In genomic region chr9:131630206-131630831, GRCh38 we compare ENCODE assay signal across 9 cellular contexts.
A peak's percentile ranks its signal among the peaks of the same experiment; 100 is the strongest.
DNase-seq lines count a peak whose midpoint lies in the region; ATAC-seq and TF ChIP-seq lines count a peak whose summit lies in the region.
"Had no signal": no experiment of that assay in that cellular context is flagged by ENCODE, and none has a peak within 500 bp of the region (broad histone marks: within the 10 kb centered on the region; RNA-seq: fewer than 3 reads in every experiment).

No MANE protein-coding gene starts in this region.

- TF ChIP-seq POLR2A in esophagus squamous epithelium (IDR thresholded peaks at IDR 0.05) = no peak

- H3K36me3 ChIP-seq in esophagus squamous epithelium (peaks cover 0 to 71% (median 5%) of the 10 kb centered on the region in 3 donors), ascending aorta (peaks cover 21 to 27% of the 10 kb centered on the region in 2 donors)
- H3K36me3 ChIP-seq: uterus had no signal

- peak; percentile 30 for ATAC-seq in HG03280 (IDR thresholded peaks at IDR 0.05; ENCODE audit: unreplicated experiment)
- no peak for ATAC-seq in GM19351 (IDR thresholded peaks at IDR 0.05; ENCODE audit: unreplicated experiment)

- intact Hi-C loops in esophagus squamous epithelium (cut with DNase I) = no loop called here
- intact Hi-C loops in ascending aorta (cut with DNase I) = no loop called here

- 65 to 83% methylated on average over 6 to 15 of the region's 15 CpGs for WGBS in esophagus squamous epithelium, 2 donors

- H3K4me1 ChIP-seq in esophagus squamous epithelium (peaks cover under 1 to 69% (median 10%) of the 10 kb centered on the region in 3 donors), ascending aorta (peaks cover 0 to 6% of the 10 kb centered on the region in 2 donors)

- H3K9me3 ChIP-seq in esophagus squamous epithelium = no peaks in the 10 kb centered on the region
- H3K9me3 ChIP-seq in ascending aorta = no peaks in the 10 kb centered on the region
- H3K9me3 ChIP-seq: uterus had no signal

- H3K4me3 ChIP-seq in esophagus squamous epithelium (no peak overlapping the region), ascending aorta (no peak overlapping the region)
- H3K4me3 ChIP-seq: uterus had no signal

- H3K27ac ChIP-seq in esophagus squamous epithelium = peak overlapping the region; percentile 61 to 73 (median 66)
- H3K27ac ChIP-seq in ascending aorta = no peak overlapping the region
- H3K27ac ChIP-seq: uterus had no signal

- DNase-seq in stimulated activated naive CD4-positive, alpha-beta T cell treated with Interleukin-2 at 50 U/mL for 16 hours (lab: John Stamatoyannopoulos, UW) = peak; percentile 6
- no peak for DNase-seq in stimulated activated naive CD4-positive, alpha-beta T cell (lab: John Stamatoyannopoulos, UW)
- DNase-seq in esophagus squamous epithelium (lab: John Stamatoyannopoulos, UW) (no peak), SHP77 (lab: John Stamatoyannopoulos, UW) (no peak), NCI-H526 treated with DMSO at 0.1 percent for 48 hours (lab: John Stamatoyannopoulos, UW) (no peak), ascending aorta (ENCODE audit: low spot score in 2 of 2) (no peak)
- DNase-seq: uterus had no signal

- TF ChIP-seq CTCF in esophagus squamous epithelium (IDR thresholded peaks at IDR 0.05) (no peak), ascending aorta (IDR thresholded peaks at IDR 0.05) (no peak)

- no peaks in the 10 kb centered on the region for H3K27me3 ChIP-seq in esophagus squamous epithelium
- H3K27me3 ChIP-seq in ascending aorta = no peaks in the 10 kb centered on the region
- H3K27me3 ChIP-seq: uterus had no signal

Comparison
In these comparisons a context has a peak if more than half of its experiments do, and no peak if none do; other contexts are left out.
1. H3K27ac ChIP-seq: peak in esophagus squamous epithelium (4 of 4); none in ascending aorta (0 of 2).